Comparison of ENCODE assay signal across 1 cellular context in genomic region chr6:82704048-82704447, GRCh38.
TF ChIP-seq lines count a peak whose summit lies in the region.

No MANE protein-coding gene starts in this region.

TF ChIP-seq in HCT116, 20 proteins besides CTCF, POLR2A, EP300 and RAD21 (continued from another document):
- TF ChIP-seq, protein P1, sequence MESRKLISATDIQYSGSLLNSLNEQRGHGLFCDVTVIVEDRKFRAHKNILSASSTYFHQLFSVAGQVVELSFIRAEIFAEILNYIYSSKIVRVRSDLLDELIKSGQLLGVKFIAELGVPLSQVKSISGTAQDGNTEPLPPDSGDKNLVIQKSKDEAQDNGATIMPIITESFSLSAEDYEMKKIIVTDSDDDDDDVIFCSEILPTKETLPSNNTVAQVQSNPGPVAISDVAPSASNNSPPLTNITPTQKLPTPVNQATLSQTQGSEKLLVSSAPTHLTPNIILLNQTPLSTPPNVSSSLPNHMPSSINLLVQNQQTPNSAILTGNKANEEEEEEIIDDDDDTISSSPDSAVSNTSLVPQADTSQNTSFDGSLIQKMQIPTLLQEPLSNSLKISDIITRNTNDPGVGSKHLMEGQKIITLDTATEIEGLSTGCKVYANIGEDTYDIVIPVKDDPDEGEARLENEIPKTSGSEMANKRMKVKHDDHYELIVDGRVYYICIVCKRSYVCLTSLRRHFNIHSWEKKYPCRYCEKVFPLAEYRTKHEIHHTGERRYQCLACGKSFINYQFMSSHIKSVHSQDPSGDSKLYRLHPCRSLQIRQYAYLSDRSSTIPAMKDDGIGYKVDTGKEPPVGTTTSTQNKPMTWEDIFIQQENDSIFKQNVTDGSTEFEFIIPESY (IDR thresholded peaks at IDR 0.05; ENCODE audit: extremely low read depth, insufficient replicate concordance, low read length) = no peak
- TF ChIP-seq EZH2phosphoT487 (IDR thresholded peaks at IDR 0.05; ENCODE audit: borderline replicate concordance) (no peak), SIN3A (IDR thresholded peaks at IDR 0.05; ENCODE audit: low read depth) (no peak), JUND (IDR thresholded peaks at IDR 0.05) (peak; percentile 77), CBX3 (IDR thresholded peaks at IDR 0.05; ENCODE audit: low read depth) (0 out of 2 replicates have a peak, but pooled peaks have one; percentile 40), ZFX (IDR thresholded peaks at IDR 0.05) (no peak), YY1 (IDR thresholded peaks at IDR 0.05; ENCODE audit: extremely low read depth, insufficient replicate concordance, low read depth, low read length) (peak; percentile 9)
- TF ChIP-seq, protein P2, sequence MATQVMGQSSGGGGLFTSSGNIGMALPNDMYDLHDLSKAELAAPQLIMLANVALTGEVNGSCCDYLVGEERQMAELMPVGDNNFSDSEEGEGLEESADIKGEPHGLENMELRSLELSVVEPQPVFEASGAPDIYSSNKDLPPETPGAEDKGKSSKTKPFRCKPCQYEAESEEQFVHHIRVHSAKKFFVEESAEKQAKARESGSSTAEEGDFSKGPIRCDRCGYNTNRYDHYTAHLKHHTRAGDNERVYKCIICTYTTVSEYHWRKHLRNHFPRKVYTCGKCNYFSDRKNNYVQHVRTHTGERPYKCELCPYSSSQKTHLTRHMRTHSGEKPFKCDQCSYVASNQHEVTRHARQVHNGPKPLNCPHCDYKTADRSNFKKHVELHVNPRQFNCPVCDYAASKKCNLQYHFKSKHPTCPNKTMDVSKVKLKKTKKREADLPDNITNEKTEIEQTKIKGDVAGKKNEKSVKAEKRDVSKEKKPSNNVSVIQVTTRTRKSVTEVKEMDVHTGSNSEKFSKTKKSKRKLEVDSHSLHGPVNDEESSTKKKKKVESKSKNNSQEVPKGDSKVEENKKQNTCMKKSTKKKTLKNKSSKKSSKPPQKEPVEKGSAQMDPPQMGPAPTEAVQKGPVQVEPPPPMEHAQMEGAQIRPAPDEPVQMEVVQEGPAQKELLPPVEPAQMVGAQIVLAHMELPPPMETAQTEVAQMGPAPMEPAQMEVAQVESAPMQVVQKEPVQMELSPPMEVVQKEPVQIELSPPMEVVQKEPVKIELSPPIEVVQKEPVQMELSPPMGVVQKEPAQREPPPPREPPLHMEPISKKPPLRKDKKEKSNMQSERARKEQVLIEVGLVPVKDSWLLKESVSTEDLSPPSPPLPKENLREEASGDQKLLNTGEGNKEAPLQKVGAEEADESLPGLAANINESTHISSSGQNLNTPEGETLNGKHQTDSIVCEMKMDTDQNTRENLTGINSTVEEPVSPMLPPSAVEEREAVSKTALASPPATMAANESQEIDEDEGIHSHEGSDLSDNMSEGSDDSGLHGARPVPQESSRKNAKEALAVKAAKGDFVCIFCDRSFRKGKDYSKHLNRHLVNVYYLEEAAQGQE (IDR thresholded peaks at IDR 0.05; ENCODE audit: low read depth) = no peak
